In the genomic region with DNA sequence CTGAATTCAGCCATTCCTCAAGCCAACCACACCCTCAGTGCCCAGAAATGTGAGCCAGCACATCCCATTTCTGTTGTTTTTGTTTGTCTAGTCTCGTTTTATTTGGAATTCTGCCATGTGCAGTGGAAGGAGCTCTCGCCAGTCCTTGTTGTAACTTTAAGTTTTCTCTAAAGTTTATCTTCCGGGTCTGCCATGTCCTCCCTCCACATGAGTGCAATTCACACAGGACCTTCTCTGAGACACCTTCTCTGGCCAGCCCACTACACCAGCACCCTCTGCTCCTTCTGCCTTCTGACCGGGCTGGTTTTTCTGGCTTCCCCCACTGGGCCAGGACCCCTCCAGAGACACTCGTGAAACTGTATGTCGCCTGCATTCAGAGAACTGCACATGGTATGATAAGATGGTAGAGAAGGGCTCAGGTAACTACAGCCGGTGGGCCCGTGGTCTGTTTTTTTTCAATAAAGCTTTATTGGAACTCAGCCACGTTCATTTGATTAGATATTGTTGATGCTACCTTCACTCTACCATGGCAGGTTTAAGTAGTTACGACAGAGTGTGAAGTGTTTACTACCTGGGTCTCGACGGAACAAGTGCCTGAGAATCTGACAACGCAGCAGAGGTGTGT, we compare ENCODE assay signal across 1 cellular context.
TF ChIP-seq lines count a peak whose summit lies in the region.

No MANE protein-coding gene starts in this region.

TF ChIP-seq in K562, 482 proteins besides CTCF, POLR2A, EP300 and RAD21 (continued from another document):
- TF ChIP-seq ZBTB40 (IDR thresholded peaks at IDR 0.05) (peak; percentile 70), ZBTB40 (CRISPR knock-in tag; IDR thresholded peaks at IDR 0.05) (0 out of 2 replicates have a peak, but pooled peaks have one; percentile 41)
TF ChIP-seq in K562: peak in this region for 1.
